ENCODE assay signal across 1 cellular context in the genomic region with DNA sequence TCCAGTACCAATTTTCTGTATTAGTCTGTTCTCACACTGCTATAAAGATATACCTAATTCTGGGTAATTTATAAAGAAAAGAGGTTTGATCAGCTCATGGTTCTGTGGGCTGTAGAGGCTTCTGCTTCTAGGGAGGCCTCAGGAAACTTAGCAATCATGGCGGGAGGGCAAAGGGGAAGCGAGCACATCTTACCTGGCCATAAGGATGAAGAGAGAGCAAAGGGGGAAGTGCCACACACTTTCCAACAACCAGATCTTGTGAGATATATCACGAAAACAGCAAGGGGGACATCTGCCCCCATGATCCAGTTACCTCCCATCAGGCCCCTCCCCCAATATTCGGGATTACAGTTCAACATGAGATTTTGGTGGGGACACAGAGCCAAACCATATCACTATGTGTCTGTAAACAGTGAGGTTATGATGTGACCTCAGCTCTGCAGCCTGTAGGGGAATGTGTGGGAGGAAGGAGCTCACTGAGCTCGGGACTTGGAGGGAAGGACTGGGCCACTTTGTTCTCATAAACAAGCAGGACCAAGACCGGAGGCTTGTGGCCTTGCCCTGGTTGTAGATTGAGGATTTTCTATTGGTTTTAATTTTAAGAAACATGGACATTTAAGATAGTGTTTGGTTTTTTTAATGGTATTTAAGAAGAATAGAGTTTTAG.
TF ChIP-seq lines count a peak whose summit lies in the region.

No MANE protein-coding gene starts in this region.

TF ChIP-seq in GM23338, 12 proteins besides CTCF, POLR2A, EP300 and RAD21 (continued from another document):
- TF ChIP-seq, protein P1, sequence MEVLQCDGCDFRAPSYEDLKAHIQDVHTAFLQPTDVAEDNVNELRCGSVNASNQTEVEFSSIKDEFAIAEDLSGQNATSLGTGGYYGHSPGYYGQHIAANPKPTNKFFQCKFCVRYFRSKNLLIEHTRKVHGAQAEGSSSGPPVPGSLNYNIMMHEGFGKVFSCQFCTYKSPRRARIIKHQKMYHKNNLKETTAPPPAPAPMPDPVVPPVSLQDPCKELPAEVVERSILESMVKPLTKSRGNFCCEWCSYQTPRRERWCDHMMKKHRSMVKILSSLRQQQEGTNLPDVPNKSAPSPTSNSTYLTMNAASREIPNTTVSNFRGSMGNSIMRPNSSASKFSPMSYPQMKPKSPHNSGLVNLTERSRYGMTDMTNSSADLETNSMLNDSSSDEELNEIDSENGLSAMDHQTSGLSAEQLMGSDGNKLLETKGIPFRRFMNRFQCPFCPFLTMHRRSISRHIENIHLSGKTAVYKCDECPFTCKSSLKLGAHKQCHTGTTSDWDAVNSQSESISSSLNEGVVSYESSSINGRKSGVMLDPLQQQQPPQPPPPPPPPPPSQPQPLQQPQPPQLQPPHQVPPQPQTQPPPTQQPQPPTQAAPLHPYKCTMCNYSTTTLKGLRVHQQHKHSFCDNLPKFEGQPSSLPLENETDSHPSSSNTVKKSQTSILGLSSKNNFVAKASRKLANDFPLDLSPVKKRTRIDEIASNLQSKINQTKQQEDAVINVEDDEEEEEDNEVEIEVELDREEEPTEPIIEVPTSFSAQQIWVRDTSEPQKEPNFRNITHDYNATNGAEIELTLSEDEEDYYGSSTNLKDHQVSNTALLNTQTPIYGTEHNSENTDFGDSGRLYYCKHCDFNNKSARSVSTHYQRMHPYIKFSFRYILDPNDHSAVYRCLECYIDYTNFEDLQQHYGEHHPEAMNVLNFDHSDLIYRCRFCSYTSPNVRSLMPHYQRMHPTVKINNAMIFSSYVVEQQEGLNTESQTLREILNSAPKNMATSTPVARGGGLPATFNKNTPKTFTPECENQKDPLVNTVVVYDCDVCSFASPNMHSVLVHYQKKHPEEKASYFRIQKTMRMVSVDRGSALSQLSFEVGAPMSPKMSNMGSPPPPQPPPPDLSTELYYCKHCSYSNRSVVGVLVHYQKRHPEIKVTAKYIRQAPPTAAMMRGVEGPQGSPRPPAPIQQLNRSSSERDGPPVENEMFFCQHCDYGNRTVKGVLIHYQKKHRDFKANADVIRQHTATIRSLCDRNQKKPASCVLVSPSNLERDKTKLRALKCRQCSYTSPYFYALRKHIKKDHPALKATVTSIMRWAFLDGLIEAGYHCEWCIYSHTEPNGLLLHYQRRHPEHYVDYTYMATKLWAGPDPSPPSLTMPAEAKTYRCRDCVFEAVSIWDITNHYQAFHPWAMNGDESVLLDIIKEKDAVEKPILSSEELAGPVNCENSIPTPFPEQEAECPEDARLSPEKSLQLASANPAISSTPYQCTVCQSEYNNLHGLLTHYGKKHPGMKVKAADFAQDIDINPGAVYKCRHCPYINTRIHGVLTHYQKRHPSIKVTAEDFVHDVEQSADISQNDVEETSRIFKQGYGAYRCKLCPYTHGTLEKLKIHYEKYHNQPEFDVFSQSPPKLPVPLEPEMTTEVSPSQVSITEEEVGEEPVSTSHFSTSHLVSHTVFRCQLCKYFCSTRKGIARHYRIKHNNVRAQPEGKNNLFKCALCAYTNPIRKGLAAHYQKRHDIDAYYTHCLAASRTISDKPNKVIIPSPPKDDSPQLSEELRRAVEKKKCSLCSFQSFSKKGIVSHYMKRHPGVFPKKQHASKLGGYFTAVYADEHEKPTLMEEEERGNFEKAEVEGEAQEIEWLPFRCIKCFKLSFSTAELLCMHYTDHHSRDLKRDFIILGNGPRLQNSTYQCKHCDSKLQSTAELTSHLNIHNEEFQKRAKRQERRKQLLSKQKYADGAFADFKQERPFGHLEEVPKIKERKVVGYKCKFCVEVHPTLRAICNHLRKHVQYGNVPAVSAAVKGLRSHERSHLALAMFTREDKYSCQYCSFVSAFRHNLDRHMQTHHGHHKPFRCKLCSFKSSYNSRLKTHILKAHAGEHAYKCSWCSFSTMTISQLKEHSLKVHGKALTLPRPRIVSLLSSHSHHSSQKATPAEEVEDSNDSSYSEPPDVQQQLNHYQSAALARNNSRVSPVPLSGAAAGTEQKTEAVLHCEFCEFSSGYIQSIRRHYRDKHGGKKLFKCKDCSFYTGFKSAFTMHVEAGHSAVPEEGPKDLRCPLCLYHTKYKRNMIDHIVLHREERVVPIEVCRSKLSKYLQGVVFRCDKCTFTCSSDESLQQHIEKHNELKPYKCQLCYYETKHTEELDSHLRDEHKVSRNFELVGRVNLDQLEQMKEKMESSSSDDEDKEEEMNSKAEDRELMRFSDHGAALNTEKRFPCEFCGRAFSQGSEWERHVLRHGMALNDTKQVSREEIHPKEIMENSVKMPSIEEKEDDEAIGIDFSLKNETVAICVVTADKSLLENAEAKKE (CRISPR knock-in tag; IDR thresholded peaks at IDR 0.05) = no peak
- no peak for TF ChIP-seq ZNF114 (CRISPR knock-in tag; IDR thresholded peaks at IDR 0.05)
- TF ChIP-seq, protein P2, sequence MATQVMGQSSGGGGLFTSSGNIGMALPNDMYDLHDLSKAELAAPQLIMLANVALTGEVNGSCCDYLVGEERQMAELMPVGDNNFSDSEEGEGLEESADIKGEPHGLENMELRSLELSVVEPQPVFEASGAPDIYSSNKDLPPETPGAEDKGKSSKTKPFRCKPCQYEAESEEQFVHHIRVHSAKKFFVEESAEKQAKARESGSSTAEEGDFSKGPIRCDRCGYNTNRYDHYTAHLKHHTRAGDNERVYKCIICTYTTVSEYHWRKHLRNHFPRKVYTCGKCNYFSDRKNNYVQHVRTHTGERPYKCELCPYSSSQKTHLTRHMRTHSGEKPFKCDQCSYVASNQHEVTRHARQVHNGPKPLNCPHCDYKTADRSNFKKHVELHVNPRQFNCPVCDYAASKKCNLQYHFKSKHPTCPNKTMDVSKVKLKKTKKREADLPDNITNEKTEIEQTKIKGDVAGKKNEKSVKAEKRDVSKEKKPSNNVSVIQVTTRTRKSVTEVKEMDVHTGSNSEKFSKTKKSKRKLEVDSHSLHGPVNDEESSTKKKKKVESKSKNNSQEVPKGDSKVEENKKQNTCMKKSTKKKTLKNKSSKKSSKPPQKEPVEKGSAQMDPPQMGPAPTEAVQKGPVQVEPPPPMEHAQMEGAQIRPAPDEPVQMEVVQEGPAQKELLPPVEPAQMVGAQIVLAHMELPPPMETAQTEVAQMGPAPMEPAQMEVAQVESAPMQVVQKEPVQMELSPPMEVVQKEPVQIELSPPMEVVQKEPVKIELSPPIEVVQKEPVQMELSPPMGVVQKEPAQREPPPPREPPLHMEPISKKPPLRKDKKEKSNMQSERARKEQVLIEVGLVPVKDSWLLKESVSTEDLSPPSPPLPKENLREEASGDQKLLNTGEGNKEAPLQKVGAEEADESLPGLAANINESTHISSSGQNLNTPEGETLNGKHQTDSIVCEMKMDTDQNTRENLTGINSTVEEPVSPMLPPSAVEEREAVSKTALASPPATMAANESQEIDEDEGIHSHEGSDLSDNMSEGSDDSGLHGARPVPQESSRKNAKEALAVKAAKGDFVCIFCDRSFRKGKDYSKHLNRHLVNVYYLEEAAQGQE (IDR thresholded peaks at IDR 0.05; ENCODE audit: unreplicated experiment) = no peak
- no peak for TF ChIP-seq EZH2 (IDR thresholded peaks at IDR 0.05; ENCODE audit: low read depth, unreplicated experiment)
- TF ChIP-seq EZH2phosphoT487 (IDR thresholded peaks at IDR 0.05; ENCODE audit: unreplicated experiment) = no peak
- TF ChIP-seq ZNF331 (CRISPR knock-in tag; IDR thresholded peaks at IDR 0.05; ENCODE audit: low read depth) = no peak
- no peak for TF ChIP-seq STAT1 (IDR thresholded peaks at IDR 0.05; ENCODE audit: unreplicated experiment)
- TF ChIP-seq CREB1 (CRISPR knock-in tag; IDR thresholded peaks at IDR 0.05; ENCODE audit: low read depth) = no peak
- no peak for TF ChIP-seq POLR2AphosphoS5 (IDR thresholded peaks at IDR 0.05; ENCODE audit: low read depth)
- TF ChIP-seq, protein P3, sequence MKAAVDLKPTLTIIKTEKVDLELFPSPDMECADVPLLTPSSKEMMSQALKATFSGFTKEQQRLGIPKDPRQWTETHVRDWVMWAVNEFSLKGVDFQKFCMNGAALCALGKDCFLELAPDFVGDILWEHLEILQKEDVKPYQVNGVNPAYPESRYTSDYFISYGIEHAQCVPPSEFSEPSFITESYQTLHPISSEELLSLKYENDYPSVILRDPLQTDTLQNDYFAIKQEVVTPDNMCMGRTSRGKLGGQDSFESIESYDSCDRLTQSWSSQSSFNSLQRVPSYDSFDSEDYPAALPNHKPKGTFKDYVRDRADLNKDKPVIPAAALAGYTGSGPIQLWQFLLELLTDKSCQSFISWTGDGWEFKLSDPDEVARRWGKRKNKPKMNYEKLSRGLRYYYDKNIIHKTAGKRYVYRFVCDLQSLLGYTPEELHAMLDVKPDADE (IDR thresholded peaks at IDR 0.05) = no peak
- no peak for TF ChIP-seq JUNB (IDR thresholded peaks at IDR 0.05; ENCODE audit: unreplicated experiment)
